9 cellular contexts compared by ENCODE assay signal in the genomic region with DNA sequence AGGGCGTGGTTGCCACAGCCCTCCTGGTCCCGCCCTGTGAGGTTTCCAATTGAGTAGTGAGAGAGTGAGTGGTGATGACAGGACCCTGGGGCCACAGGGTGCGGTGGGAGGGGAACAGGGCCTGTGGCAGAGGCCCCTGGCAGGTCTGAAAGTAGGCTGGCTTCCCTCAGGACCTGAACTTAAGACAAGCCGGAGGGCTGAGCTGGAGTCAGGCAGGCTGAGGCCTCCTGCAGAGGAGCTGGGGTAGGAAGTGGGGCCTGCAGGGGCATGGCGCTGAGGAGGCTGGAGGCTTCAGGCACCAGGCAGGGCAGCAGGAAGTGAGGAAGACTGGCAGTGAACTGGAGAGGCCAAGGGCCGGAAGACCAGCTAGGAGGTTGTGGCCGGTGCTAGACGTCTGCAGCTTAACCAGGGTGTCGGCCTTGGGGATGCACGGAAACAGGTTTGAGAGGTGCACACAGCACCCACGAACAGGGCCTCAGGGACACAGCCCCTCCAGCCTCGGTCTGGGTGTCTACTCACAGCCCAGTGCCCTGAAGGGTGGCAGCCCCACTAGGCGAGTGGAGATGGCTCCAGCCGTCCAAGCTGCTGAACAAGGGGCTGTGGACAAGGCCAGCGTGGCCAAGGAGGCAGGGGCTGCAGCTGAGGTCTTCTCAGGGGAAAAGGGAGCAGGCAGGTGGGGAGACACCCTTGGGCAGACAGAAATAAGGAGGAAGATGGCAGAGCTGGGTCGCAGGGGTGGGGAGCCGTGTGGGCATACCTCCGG. TPM values are rescaled to one million over a fixed set of nuclear protein-coding genes. Genes with fewer than 3 reads are reported as not detected.
DNase-seq lines count a peak whose midpoint lies in the region; ATAC-seq, FAIRE-seq and TF ChIP-seq lines count a peak whose summit lies in the region.
"Had no signal": no experiment of that assay in that cellular context is flagged by ENCODE, and none has a peak within 500 bp of the region (broad histone marks: within the 10 kb centered on the region; RNA-seq: fewer than 3 reads in every experiment).

No MANE protein-coding gene starts in this region.

- no peak for TF ChIP-seq RAD21 in H1 (IDR thresholded peaks at IDR 0.05 in 1 of 2, conservative IDR thresholded peaks at IDR 0.05 in 1 of 2; ENCODE audit: low read depth in 2 of 2, low read length in 2 of 2)

- H3K4me1 Mint-ChIP-seq in activated CD8-positive, alpha-beta T cell treated with anti-CD3 and anti-CD28 coated beads, Interleukin-2, amount 10 ng/mL, durations not matched to agents 7 days and 5 days (ENCODE audit: low read depth): peaks cover 69% of the 10 kb centered on the region
- peaks cover 8% of the 10 kb centered on the region for H3K4me1 Mint-ChIP-seq in endodermal cell

- no peaks in the 10 kb centered on the region for H3K79me2 ChIP-seq in H1 (ENCODE audit: control insufficient read depth in 1 of 2, insufficient read depth in 2 of 2, low read length in 2 of 2)

- no peak for TF ChIP-seq CTCF in H1 (IDR thresholded peaks at IDR 0.05; ENCODE audit: control extremely low read depth in 1 of 3, insufficient read depth in 1 of 3, low read depth in 1 of 3, low read length in 3 of 3)
- TF ChIP-seq CTCF in endodermal cell (conservative IDR thresholded peaks at IDR 0.05): no peak

- H3K9me3 ChIP-seq in H1 (ENCODE audit: insufficient read depth in 2 of 2, low read depth in 1 of 2, low read length in 1 of 2) (no peaks in the 10 kb centered on the region), endodermal cell (ENCODE audit: control insufficient read depth, low read length) (no peaks in the 10 kb centered on the region)

- H3K9me3 Mint-ChIP-seq in activated CD8-positive, alpha-beta T cell treated with anti-CD3 and anti-CD28 coated beads, Interleukin-2, amount 10 ng/mL, durations not matched to agents 7 days and 5 days (ENCODE audit: insufficient read depth): no peaks in the 10 kb centered on the region
- H3K9me3 Mint-ChIP-seq in endodermal cell: no peaks in the 10 kb centered on the region
- H3K9me3 Mint-ChIP-seq: memory B cell had no signal

- H3K23me2 ChIP-seq in H1 (ENCODE audit: low read depth, low read length): no peaks in the 10 kb centered on the region

- H4K20me1 ChIP-seq in H1 (replicated peaks in 1 of 2; ENCODE audit: control insufficient read depth in 1 of 2, insufficient read depth in 2 of 2, low read length in 2 of 2): no peaks in the 10 kb centered on the region

- H3K27ac ChIP-seq in H1 (ENCODE audit: low read depth, low read length) (no peak overlapping the region), endodermal cell (ENCODE audit: low read depth, low read length) (no peak overlapping the region)

- no peaks in the 10 kb centered on the region for H3K79me1 ChIP-seq in H1 (ENCODE audit: low read depth, low read length)

- peak overlapping the region; percentile 21 for H2BK120ac ChIP-seq in H1 (replicated peaks; ENCODE audit: low read depth, low read length)

- H3K14ac ChIP-seq in H1 (ENCODE audit: insufficient read length): no peak overlapping the region

- H3K36me3 ChIP-seq in H1 (ENCODE audit: control insufficient read depth in 2 of 4, insufficient read depth in 4 of 4, low read length in 3 of 4): no peaks in the 10 kb centered on the region
- no peaks in the 10 kb centered on the region for H3K36me3 ChIP-seq in endodermal cell (ENCODE audit: control insufficient read depth, insufficient read depth, low read length)

- peak overlapping the region; percentile 51 for H3K4ac ChIP-seq in H1 (replicated peaks; ENCODE audit: insufficient read length, low read depth, low read length)

- H4K5ac ChIP-seq in H1 (ENCODE audit: insufficient read length, low read depth, low read length): no peak overlapping the region

- H2BK5ac ChIP-seq in H1 (ENCODE audit: low read depth, low read length): peak overlapping the region; percentile 75; the same call in 1 of the 2 replicates

- no peak overlapping the region for H3K4me2 ChIP-seq in H1 (ENCODE audit: insufficient read depth in 1 of 2, low read depth in 2 of 2, low read length in 2 of 2)

- CTCF ChIA-PET in activated CD8-positive, alpha-beta T cell treated with anti-CD3 and anti-CD28 coated beads, Interleukin-2, amount 10 ng/mL, durations not matched to agents 7 days and 5 days (lab: Charles Lee): interaction anchor here (0.8 to 8.6 kb wide), 10 partner anchors 10 to 97 kb away, joined by 3 to 96 read pairs (median 12); partner anchors contain the start of genes C19orf12, PLEKHF1 and POP4
- CTCF ChIA-PET in H1 (lab: Charles Lee; ENCODE audit: partially characterized antibody): interaction anchor here (0.6 to 12.2 kb wide), 10 partner anchors 11 to 92 kb away, joined by 3 to 109 read pairs (median 4); partner anchors contain the start of genes PLEKHF1 and POP4

- H2AFZ ChIP-seq in H1 (ENCODE audit: low read length): no peak overlapping the region; the same call in 1 of the 2 replicates

- H4K8ac ChIP-seq in H1 (ENCODE audit: extremely low read depth, insufficient read depth, low read length): peak overlapping the region; percentile 42

- no peak for FAIRE-seq in H1 (lab: Jason Lieb, UNC)

- H2AK5ac ChIP-seq in H1 (ENCODE audit: low read depth, low read length): no peak overlapping the region

- DNase-seq in activated CD8-positive, alpha-beta T cell treated with anti-CD3 and anti-CD28 coated beads, Interleukin-2, amount 10 ng/mL, durations not matched to agents 7 days and 5 days: peak; percentile 73
- DNase-seq in H1 (ENCODE audit: low read depth in 1 of 2, low spot score in 2 of 2) (no peak), endodermal cell (no peak), nucleus accumbens (lab: John Stamatoyannopoulos, UW) (no peak), NCI-H748 (lab: John Stamatoyannopoulos, UW; ENCODE audit: unreplicated experiment) (no peak)
- peak; percentile 85 for DNase-seq in stimulated activated CD8-positive, alpha-beta memory T cell treated with anti-CD3 and anti-CD28 coated beads, Interleukin-4, amount 100 ng/mL, for 48 hours
- DNase-seq: NCI-H345 had no signal

- H3K27me3 ChIP-seq in H1 (replicated peaks in 1 of 4; ENCODE audit: control insufficient read depth in 3 of 4, extremely low read depth in 1 of 4, insufficient read depth in 3 of 4, low read length in 3 of 4): peaks cover 0 to 2% (median 0%) of the 10 kb centered on the region in 4 experiments; a peak in 2 of 7 replicates
- no peaks in the 10 kb centered on the region for H3K27me3 ChIP-seq in endodermal cell (ENCODE audit: control insufficient read depth, insufficient read depth, low read length, poor library complexity, severe bottlenecking)

- peak overlapping the region; percentile 80; the same call in 1 of the 2 replicates for H2BK20ac ChIP-seq in H1 (ENCODE audit: low read length)

- no peak overlapping the region for H3K56ac ChIP-seq in H1 (replicated peaks; ENCODE audit: insufficient read length, low read depth, low read length)

- H3K9ac ChIP-seq in H1 (replicated peaks in 1 of 4; ENCODE audit: extremely low read depth in 1 of 4, low read depth in 3 of 4, low read length in 3 of 4) (no peak overlapping the region), endodermal cell (ENCODE audit: extremely low read depth, low read length, poor library complexity, severe bottlenecking) (no peak overlapping the region)

- H2BK12ac ChIP-seq in H1 (ENCODE audit: low read depth, low read length): peak overlapping the region; percentile 84; the same call in 1 of the 2 replicates

- peak overlapping the region; percentile 81 for H3K4me3 Mint-ChIP-seq in activated CD8-positive, alpha-beta T cell treated with anti-CD3 and anti-CD28 coated beads, Interleukin-2, amount 10 ng/mL, durations not matched to agents 7 days and 5 days
- no peak overlapping the region for H3K4me3 Mint-ChIP-seq in endodermal cell
- H3K4me3 Mint-ChIP-seq: memory B cell had no signal

- no peak for TF ChIP-seq POLR2A in H1 (IDR thresholded peaks at IDR 0.05; ENCODE audit: control extremely low read depth in 1 of 2, low read depth in 2 of 2, low read length in 2 of 2)

- H3K23ac ChIP-seq in H1 (ENCODE audit: insufficient read length): no peak overlapping the region

- H4K91ac ChIP-seq in H1 (replicated peaks; ENCODE audit: insufficient read length, low read length): peak overlapping the region; percentile 87

- H3K27me3 Mint-ChIP-seq in activated CD8-positive, alpha-beta T cell treated with anti-CD3 and anti-CD28 coated beads, Interleukin-2, amount 10 ng/mL, durations not matched to agents 7 days and 5 days (ENCODE audit: low read depth): peaks cover 3% of the 10 kb centered on the region
- peaks cover 1% of the 10 kb centered on the region for H3K27me3 Mint-ChIP-seq in endodermal cell (ENCODE audit: insufficient read depth)

- no peak overlapping the region for H3K18ac ChIP-seq in H1 (ENCODE audit: extremely low read depth, low read length)

- WGBS in H1 (ENCODE audit: extremely low coverage in 1 of 2, insufficient coverage in 1 of 2, insufficient read length in 1 of 2, insufficient replicate concordance in 2 of 2, low coverage in 1 of 2, low lambda C conversion rate in 2 of 2, missing lambda C conversion rate in 1 of 2), 2 experiments: 88% methylated on average over 18 of the region's 18 CpGs; no CpG with 5 or more reads in 1 of the 2 experiments
- WGBS in endodermal cell (ENCODE audit: insufficient coverage in 1 of 2, insufficient read length in 1 of 2), 2 experiments: 87 to 93% methylated on average over 10 to 18 of the region's 18 CpGs

- H3K36me3 Mint-ChIP-seq in activated CD8-positive, alpha-beta T cell treated with anti-CD3 and anti-CD28 coated beads, Interleukin-2, amount 10 ng/mL, durations not matched to agents 7 days and 5 days (ENCODE audit: low read depth): no peaks in the 10 kb centered on the region
- H3K36me3 Mint-ChIP-seq in endodermal cell (ENCODE audit: low read depth): no peaks in the 10 kb centered on the region
- H3K36me3 Mint-ChIP-seq: memory B cell had no signal

- POLR2A ChIA-PET in activated CD8-positive, alpha-beta T cell treated with anti-CD3 and anti-CD28 coated beads, Interleukin-2, amount 10 ng/mL, durations not matched to agents 7 days and 5 days (lab: Charles Lee): interaction anchor here (1.7 to 10.9 kb wide), 4 partner anchors 17 to 90 kb away, joined by 6 to 96 read pairs (median 15); partner anchors contain the start of genes PLEKHF1 and POP4
- POLR2A ChIA-PET in H1 (lab: Charles Lee; ENCODE audit: partially characterized antibody): interaction anchor here (0.6 to 2.2 kb wide), 4 partner anchors 11 to 42 kb away, joined by 3 to 11 read pairs (median 4); partner anchors contain the start of genes PLEKHF1 and POP4

- H3K4me3 ChIP-seq in H1 (ENCODE audit: extremely low read depth in 1 of 4, insufficient read depth in 2 of 4, low read depth in 3 of 4, low read length in 4 of 4) (no peak overlapping the region), endodermal cell (ENCODE audit: low read length) (no peak overlapping the region)

- peak; percentile 62 for ATAC-seq in HG03520 (IDR thresholded peaks at IDR 0.05; ENCODE audit: unreplicated experiment)
- ATAC-seq in activated CD8-positive, alpha-beta T cell treated with anti-CD3 and anti-CD28 coated beads, Interleukin-2, amount 10 ng/mL, durations not matched to agents 7 days and 5 days: peak; percentile 62

- H3K4me1 ChIP-seq in H1 (replicated peaks in 1 of 4; ENCODE audit: control insufficient read depth in 3 of 4, insufficient read depth in 4 of 4, low read length in 3 of 4) (peaks cover 2 to 9% (median 5%) of the 10 kb centered on the region in 4 experiments; a peak in 6 of 7 replicates), endodermal cell (ENCODE audit: control insufficient read depth, insufficient read depth, low read length) (no peaks in the 10 kb centered on the region)

- TF ChIP-seq EP300 in H1 (IDR thresholded peaks at IDR 0.05; ENCODE audit: borderline replicate concordance in 1 of 2, low read depth in 2 of 2, low read length in 2 of 2): no peak

- peak overlapping the region; percentile 95 for H3K27ac Mint-ChIP-seq in activated CD8-positive, alpha-beta T cell treated with anti-CD3 and anti-CD28 coated beads, Interleukin-2, amount 10 ng/mL, durations not matched to agents 7 days and 5 days
- H3K27ac Mint-ChIP-seq in endodermal cell: no peak overlapping the region
- H3K27ac Mint-ChIP-seq: memory B cell had no signal

- H2BK15ac ChIP-seq in H1 (ENCODE audit: low read length): peak overlapping the region; percentile 97; the same call in 1 of the 2 replicates

RNA-seq across cellular contexts. Expression of gene POP4, which starts 17.8 kb away (rescaled TPM):
- total RNA-seq in activated CD8-positive, alpha-beta T cell treated with anti-CD3 and anti-CD28 coated beads, Interleukin-2, amount 10 ng/mL, durations not matched to agents 7 days and 5 days: 100 to 1,000 TPM; 101 to 103 TPM
- 38.0 and 41.5 TPM in 2 replicates for total RNA-seq in H1 (2021; fragmentation: NEBNext Ultra II Directional; extraction: Animal tissue kit (Norgen Biotek cat#: 25700))
- polyA plus RNA-seq in H1 (2011; rRNA removed): 22.8 and 29.1 TPM in 2 replicates
- 36.0 TPM for polyA plus RNA-seq in H1 (2011; cell fraction: cytosol; rRNA removed)
- polyA plus RNA-seq in H1 (2011; cell fraction: nucleus; rRNA removed): 35.2 TPM
- polyA plus RNA-seq in H1 (2012, experiment 1 of 2): 28.3 to 36.0 TPM (median 33.8 TPM) in 4 replicates
- 21.5 TPM for polyA plus RNA-seq in H1 (2012, experiment 2 of 2)
- polyA plus RNA-seq in H1 (2013, experiment 1 of 2): 49.0 TPM
- polyA plus RNA-seq in H1 (2013, experiment 2 of 2): 48.9 TPM
- 25.6 and 43.4 TPM in 2 replicates for polyA minus RNA-seq in H1 (2011; rRNA and poly(A)+ RNA removed)
- polyA minus RNA-seq in H1 (2011; cell fraction: cytosol; rRNA and poly(A)+ RNA removed): 21.2 TPM
- 48.4 TPM for polyA minus RNA-seq in H1 (2011; cell fraction: nucleus; rRNA and poly(A)+ RNA removed)
- total RNA-seq in endodermal cell: 10 to 100 TPM; 58.2 to 59.7 TPM
- polyA plus RNA-seq in endodermal cell (2013, experiment 1 of 2): 66.2 TPM
- polyA plus RNA-seq in endodermal cell (2013, experiment 2 of 2): 59.5 TPM

RNA-seq across cellular contexts. Expression of gene PLEKHF1, which starts 41.4 kb away (rescaled TPM):
- total RNA-seq in activated CD8-positive, alpha-beta T cell treated with anti-CD3 and anti-CD28 coated beads, Interleukin-2, amount 10 ng/mL, durations not matched to agents 7 days and 5 days: 10 to 100 TPM; 46.0 to 47.7 TPM
- 11.1 and 12.0 TPM in 2 replicates for total RNA-seq in H1 (2021; fragmentation: NEBNext Ultra II Directional; extraction: Animal tissue kit (Norgen Biotek cat#: 25700))
- 18.4 and 21.8 TPM in 2 replicates for polyA plus RNA-seq in H1 (2011; rRNA removed)
- 16.3 TPM for polyA plus RNA-seq in H1 (2011; cell fraction: cytosol; rRNA removed)
- polyA plus RNA-seq in H1 (2011; cell fraction: nucleus; rRNA removed): 15.9 TPM
- polyA plus RNA-seq in H1 (2012, experiment 1 of 2): 5.3 to 10.2 TPM (median 9.3 TPM) in 4 replicates
- 11.5 TPM for polyA plus RNA-seq in H1 (2012, experiment 2 of 2)
- 6.0 TPM for polyA plus RNA-seq in H1 (2013, experiment 1 of 2)
- 5.8 TPM for polyA plus RNA-seq in H1 (2013, experiment 2 of 2)
- polyA minus RNA-seq in H1 (2011; rRNA and poly(A)+ RNA removed): 6.3 and 6.7 TPM in 2 replicates
- polyA minus RNA-seq in H1 (2011; cell fraction: cytosol; rRNA and poly(A)+ RNA removed): 11.9 TPM
- polyA minus RNA-seq in H1 (2011; cell fraction: nucleus; rRNA and poly(A)+ RNA removed): 18.6 TPM
- 1 to 10 TPM; 2.6 to 2.8 TPM for total RNA-seq in endodermal cell
- 1.1 TPM for polyA plus RNA-seq in endodermal cell (2013, experiment 1 of 2)
- polyA plus RNA-seq in endodermal cell (2013, experiment 2 of 2): 0.62 TPM

Comparison
In these comparisons a context has a peak if more than half of its experiments do, and no peak if none do; other contexts are left out.
1. DNase-seq: peak in activated CD8-positive, alpha-beta T cell treated with anti-CD3 and anti-CD28 coated beads, Interleukin-2, amount 10 ng/mL, durations not matched to agents 7 days and 5 days (single experiment) and stimulated activated CD8-positive, alpha-beta memory T cell treated with anti-CD3 and anti-CD28 coated beads, Interleukin-4, amount 100 ng/mL, for 48 hours (single experiment); none in H1 (0 of 2), endodermal cell (single experiment), nucleus accumbens (0 of 56) and NCI-H748 (single experiment).